15 cellular contexts compared by ENCODE assay signal in the genomic region with DNA sequence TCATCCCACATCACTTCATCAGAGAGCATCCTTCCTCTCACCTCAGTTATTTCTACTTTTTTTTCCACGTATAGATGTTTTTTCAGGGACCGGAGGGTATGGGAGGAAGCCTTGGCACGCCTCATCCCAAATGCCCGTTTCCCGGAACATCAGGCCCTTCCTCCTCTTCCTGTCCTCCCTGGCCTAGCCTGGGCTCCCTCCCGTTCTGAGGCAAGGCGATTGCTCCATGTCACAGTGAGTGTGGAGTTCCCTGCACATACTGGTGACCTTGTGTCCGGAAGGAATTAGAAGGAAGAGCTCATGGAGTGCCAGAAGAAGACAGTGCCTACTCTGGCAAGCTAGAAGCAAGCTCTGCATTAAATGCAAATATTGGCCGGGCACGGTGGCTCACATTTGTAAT. TPM values are rescaled to one million over a fixed set of nuclear protein-coding genes. Genes with fewer than 3 reads are reported as not detected.
DNase-seq lines count a peak whose midpoint lies in the region; ATAC-seq and TF ChIP-seq lines count a peak whose summit lies in the region.
"Had no signal": no experiment of that assay in that cellular context is flagged by ENCODE, and none has a peak within 500 bp of the region (broad histone marks: within the 10 kb centered on the region; RNA-seq: fewer than 3 reads in every experiment).

No MANE protein-coding gene starts in this region.

- no peak for ATAC-seq in activated CD8-positive, alpha-beta T cell treated with anti-CD3 and anti-CD28 coated beads, Interleukin-2, amount 10 ng/mL, durations not matched to agents 7 days and 5 days
- no peak for ATAC-seq in right cardiac atrium
- ATAC-seq: Panc1 had no signal

- H3K36me3 ChIP-seq in mammary epithelial cell (ENCODE audit: insufficient read depth, low read length) (no peaks in the 10 kb centered on the region), liver (ENCODE audit: control insufficient read depth in 4 of 4, insufficient read depth in 3 of 4, low read depth in 1 of 4, low read length in 3 of 4) (no peaks in the 10 kb centered on the region), vagina (no peaks in the 10 kb centered on the region)
- H3K36me3 ChIP-seq: thyroid gland had no signal

- peaks cover 37% of the 10 kb centered on the region for H3K79me2 ChIP-seq in mammary epithelial cell (ENCODE audit: insufficient read depth, low read length)

- CTCF ChIA-PET in MCF 10A (lab: Yijun Ruan, JAX) (interaction anchor here (0.6 to 1.1 kb wide), 4 partner anchors 8 to 123 kb away, joined by 3 to 5 read pairs (median 3); no protein-coding TSS in a partner anchor), mammary epithelial cell (lab: Charles Lee; ENCODE audit: low non-redundant PET) (no interaction called here), GM10248 (lab: Yijun Ruan, JAX) (interaction anchor here (1.4 kb wide), 1 partner anchor 10 kb away, joined by 5 read pairs; no protein-coding TSS in a partner anchor)
- CTCF ChIA-PET in activated CD8-positive, alpha-beta T cell treated with anti-CD3 and anti-CD28 coated beads, Interleukin-2, amount 10 ng/mL, durations not matched to agents 7 days and 5 days (lab: Charles Lee) = no interaction called here

- TF ChIP-seq POLR2A in vagina (IDR thresholded peaks at IDR 0.05) = no peak

- TF ChIP-seq RAD21 in liver (IDR thresholded peaks at IDR 0.05) = no peak

- H3K4me2 ChIP-seq in mammary epithelial cell (ENCODE audit: insufficient read depth, low read depth, low read length) = no peak overlapping the region

- peak overlapping the region; percentile 82 for H3K4me3 Mint-ChIP-seq in MCF 10A (ENCODE audit: unreplicated experiment)
- H3K4me3 Mint-ChIP-seq in activated CD8-positive, alpha-beta T cell treated with anti-CD3 and anti-CD28 coated beads, Interleukin-2, amount 10 ng/mL, durations not matched to agents 7 days and 5 days = peak overlapping the region; percentile 84

- intact Hi-C loops in MCF 10A (cut with micrococcal nuclease) = no loop called here
- intact Hi-C loops in mammary epithelial cell (cut with micrococcal nuclease) = no loop called here
- intact Hi-C loops in vagina (cut with DNase I) = no loop called here
- intact Hi-C loops in right cardiac atrium (cut with DNase I) = no loop called here

- in situ Hi-C loops in mammary epithelial cell (cut with MboI; ENCODE audit: low sequenced_read_pairs in 2 of 2) = no loop called here

- peaks cover 20% of the 10 kb centered on the region for H3K36me3 Mint-ChIP-seq in MCF 10A (ENCODE audit: insufficient read depth, unreplicated experiment)
- peaks cover 10% of the 10 kb centered on the region for H3K36me3 Mint-ChIP-seq in activated CD8-positive, alpha-beta T cell treated with anti-CD3 and anti-CD28 coated beads, Interleukin-2, amount 10 ng/mL, durations not matched to agents 7 days and 5 days (ENCODE audit: low read depth)
- H3K36me3 Mint-ChIP-seq: activated naive CD4-positive, alpha-beta T cell treated with anti-CD3 and anti-CD28 coated beads, Interleukin-2, amount 50 U/mL, for 24 hours had no signal

- H3K9me3 ChIP-seq in mammary epithelial cell (replicated peaks; ENCODE audit: insufficient read depth, low read length) (no peaks in the 10 kb centered on the region), liver (ENCODE audit: control insufficient read depth in 4 of 4, low read length in 3 of 4) (no peaks in the 10 kb centered on the region), vagina (no peaks in the 10 kb centered on the region), right cardiac atrium (ENCODE audit: control insufficient read depth, low read length) (no peaks in the 10 kb centered on the region)
- H3K9me3 ChIP-seq: thyroid gland had no signal

- H3K27ac Mint-ChIP-seq in MCF 10A (ENCODE audit: low read depth, unreplicated experiment) = peak overlapping the region; percentile 92
- peak overlapping the region; percentile 85 for H3K27ac Mint-ChIP-seq in activated CD8-positive, alpha-beta T cell treated with anti-CD3 and anti-CD28 coated beads, Interleukin-2, amount 10 ng/mL, durations not matched to agents 7 days and 5 days
- H3K27ac Mint-ChIP-seq: activated naive CD4-positive, alpha-beta T cell treated with anti-CD3 and anti-CD28 coated beads, Interleukin-2, amount 50 U/mL, for 24 hours had no signal

- 93% methylated on average over 4 of the region's 10 CpGs for WGBS in mammary epithelial cell (ENCODE audit: low coverage, missing lambda C conversion rate)
- 89% methylated on average over 10 of the region's 10 CpGs for WGBS in liver
- WGBS in right cardiac atrium = 78% methylated on average over 10 of the region's 10 CpGs

- H3K27ac ChIP-seq in mammary epithelial cell (ENCODE audit: insufficient read depth, low read depth, low read length) (no peak overlapping the region), liver (ENCODE audit: low read depth in 1 of 2, low read length in 2 of 2) (no peak overlapping the region), vagina (peak overlapping the region; percentile 96), right cardiac atrium (ENCODE audit: low read length) (no peak overlapping the region)

- no peak overlapping the region for H2AFZ ChIP-seq in mammary epithelial cell (ENCODE audit: low read depth, low read length)

- POLR2A ChIA-PET in MCF 10A (lab: Yijun Ruan, JAX) = no interaction called here
- POLR2A ChIA-PET in activated CD8-positive, alpha-beta T cell treated with anti-CD3 and anti-CD28 coated beads, Interleukin-2, amount 10 ng/mL, durations not matched to agents 7 days and 5 days (lab: Charles Lee) = no interaction called here
- POLR2A ChIA-PET in GM10248 (lab: Yijun Ruan, JAX) = no interaction called here

- BruUV-seq in MCF 10A (replicated peaks; lab: Mats Ljungman, UMichigan) (TSS peak; percentile 25), mammary epithelial cell (replicated peaks; lab: Mats Ljungman, UMichigan) (no TSS peak)

- H3K4me1 Mint-ChIP-seq in MCF 10A (ENCODE audit: insufficient read depth, unreplicated experiment) = peaks cover 6% of the 10 kb centered on the region
- peaks cover 25% of the 10 kb centered on the region for H3K4me1 Mint-ChIP-seq in activated CD8-positive, alpha-beta T cell treated with anti-CD3 and anti-CD28 coated beads, Interleukin-2, amount 10 ng/mL, durations not matched to agents 7 days and 5 days (ENCODE audit: low read depth)

- TF ChIP-seq CTCF in MCF 10A (IDR thresholded peaks at IDR 0.05; ENCODE audit: unreplicated experiment) = no peak
- TF ChIP-seq CTCF in mammary epithelial cell (conservative IDR thresholded peaks at IDR 0.05 in 1 of 2, IDR thresholded peaks at IDR 0.05 in 1 of 2; ENCODE audit: extremely low read depth in 1 of 2, insufficient read depth in 1 of 2, low read depth in 1 of 2, low read length in 2 of 2) = no peak
- TF ChIP-seq CTCF in liver (IDR thresholded peaks at IDR 0.05; ENCODE audit: low read depth, low read length, missing input control) = no peak
- no peak for TF ChIP-seq CTCF in vagina (IDR thresholded peaks at IDR 0.05)
- TF ChIP-seq CTCF in GM10248 (IDR thresholded peaks at IDR 0.05; ENCODE audit: control extremely low read depth, extremely low read depth, low read depth, missing control alignments) = no peak

- no peak overlapping the region for H3K9ac ChIP-seq in mammary epithelial cell (ENCODE audit: insufficient read depth, low read length)
- H3K9ac ChIP-seq in liver (ENCODE audit: low read depth in 1 of 2, low read length in 2 of 2) = no peak overlapping the region

- no peaks in the 10 kb centered on the region for H3K27me3 Mint-ChIP-seq in MCF 10A (ENCODE audit: insufficient read depth, unreplicated experiment)
- no peaks in the 10 kb centered on the region for H3K27me3 Mint-ChIP-seq in activated CD8-positive, alpha-beta T cell treated with anti-CD3 and anti-CD28 coated beads, Interleukin-2, amount 10 ng/mL, durations not matched to agents 7 days and 5 days (ENCODE audit: low read depth)
- H3K27me3 Mint-ChIP-seq: activated naive CD4-positive, alpha-beta T cell treated with anti-CD3 and anti-CD28 coated beads, Interleukin-2, amount 50 U/mL, for 24 hours had no signal

- H3K4me3 ChIP-seq in mammary epithelial cell (replicated peaks in 1 of 3; ENCODE audit: insufficient read depth in 1 of 3, low read depth in 2 of 3, low read length in 3 of 3) (no peak overlapping the region), liver (ENCODE audit: low read depth in 1 of 3, low read length in 3 of 3) (no peak overlapping the region), vagina (no peak overlapping the region), right cardiac atrium (ENCODE audit: low read length) (no peak overlapping the region)

- H3K9me3 Mint-ChIP-seq in MCF 10A (ENCODE audit: unreplicated experiment) = no peaks in the 10 kb centered on the region
- H3K9me3 Mint-ChIP-seq in activated CD8-positive, alpha-beta T cell treated with anti-CD3 and anti-CD28 coated beads, Interleukin-2, amount 10 ng/mL, durations not matched to agents 7 days and 5 days (ENCODE audit: insufficient read depth) = no peaks in the 10 kb centered on the region
- H3K9me3 Mint-ChIP-seq: activated naive CD4-positive, alpha-beta T cell treated with anti-CD3 and anti-CD28 coated beads, Interleukin-2, amount 50 U/mL, for 24 hours had no signal

- DNase-seq in MCF 10A (ENCODE audit: unreplicated experiment) (no peak), mammary epithelial cell (no peak), vagina (ENCODE audit: extremely low spot score in 2 of 2) (no peak), right cardiac atrium (no peak), GM10248 (ENCODE audit: extremely low spot score) (no peak), NAMALWA (ENCODE audit: low spot score) (no peak)
- no peak for DNase-seq in activated CD8-positive, alpha-beta T cell treated with anti-CD3 and anti-CD28 coated beads, Interleukin-2, amount 10 ng/mL, durations not matched to agents 7 days and 5 days
- DNase-seq: EL, hippocampal formation, NCI-H1436 treated with DMSO at 0.1 percent for 48 hours, NCI-H446 had no signal

- dilution Hi-C loops in mammary epithelial cell (cut with HindIII; ENCODE audit: low sequenced_read_pairs) = no loop called here

- H3K27me3 ChIP-seq in mammary epithelial cell (ENCODE audit: insufficient read depth, low read length) = no peaks in the 10 kb centered on the region
- no peaks in the 10 kb centered on the region for H3K27me3 ChIP-seq in liver (ENCODE audit: control insufficient read depth in 4 of 4, insufficient read depth in 4 of 4, low read length in 3 of 4)
- no peaks in the 10 kb centered on the region for H3K27me3 ChIP-seq in vagina
- H3K27me3 ChIP-seq in right cardiac atrium (ENCODE audit: control insufficient read depth, insufficient read depth) = no peaks in the 10 kb centered on the region
- H3K27me3 ChIP-seq: thyroid gland had no signal

- H4K20me1 ChIP-seq in mammary epithelial cell (ENCODE audit: insufficient read depth, low read length) = no peaks in the 10 kb centered on the region

- H3K4me1 ChIP-seq in mammary epithelial cell (ENCODE audit: insufficient read depth, low read length) (no peaks in the 10 kb centered on the region), liver (ENCODE audit: control insufficient read depth in 4 of 4, insufficient read depth in 4 of 4, low read length in 3 of 4) (peaks cover 0 to 10% (median 2%) of the 10 kb centered on the region in 4 donors), vagina (peaks cover 36% of the 10 kb centered on the region), right cardiac atrium (ENCODE audit: control insufficient read depth, insufficient read depth, low read length) (peaks cover 2% of the 10 kb centered on the region)

RNA-seq across cellular contexts. Expression of a gene that starts 1.1 kb away (rescaled TPM):
- total RNA-seq in MCF 10A (2022) (8.7 and 10.9 TPM in 2 replicates), mammary epithelial cell (10 to 100 TPM in 1 of 2 donors, 1 to 10 TPM in 1; 7.4 to 18.5 TPM), liver (1 to 10 TPM; 7.6 to 9.6 TPM), vagina (7.1 TPM), right cardiac atrium (1 to 10 TPM; 6.4 to 7.3 (median 7.0) TPM)
- polyA plus RNA-seq in mammary epithelial cell (4.3 TPM), liver (1 to 10 TPM; 3.2 to 3.3 TPM), right cardiac atrium (4.2 TPM)
- 3.7 TPM for polyA minus RNA-seq in mammary epithelial cell
- 1 to 10 TPM; 3.7 to 4.8 TPM for total RNA-seq in activated CD8-positive, alpha-beta T cell treated with anti-CD3 and anti-CD28 coated beads, Interleukin-2, amount 10 ng/mL, durations not matched to agents 7 days and 5 days

RNA-seq across cellular contexts. Expression of a gene that starts 18.7 kb away (rescaled TPM):
- total RNA-seq in MCF 10A (2022) = not detected in 2 replicates
- total RNA-seq in mammary epithelial cell = 10 to 100 TPM in 1 of 2 donors, 1 to 10 TPM in 1; 9.8 to 12.0 TPM
- polyA plus RNA-seq in mammary epithelial cell = 24.4 TPM
- polyA minus RNA-seq in mammary epithelial cell = 44.7 TPM
- 1 to 10 TPM; 9.8 to 9.9 TPM for total RNA-seq in activated CD8-positive, alpha-beta T cell treated with anti-CD3 and anti-CD28 coated beads, Interleukin-2, amount 10 ng/mL, durations not matched to agents 7 days and 5 days
- total RNA-seq in liver = 10 to 100 TPM; 20.7 to 30.5 TPM
- polyA plus RNA-seq in liver = 10 to 100 TPM; 18.6 to 26.9 TPM
- 6.1 TPM for total RNA-seq in vagina
- total RNA-seq in right cardiac atrium = 1 to 10 TPM; 2.9 to 8.4 (median 6.1) TPM
- 3.8 TPM for polyA plus RNA-seq in right cardiac atrium

RNA-seq across cellular contexts. Expression of a gene that starts 37.1 kb away (rescaled TPM):
- total RNA-seq in MCF 10A (2022) (72.1 and 78.7 TPM in 2 replicates), mammary epithelial cell (10 to 100 TPM; 34.7 to 71.2 TPM), liver (10 to 100 TPM; 11.1 to 15.5 TPM), vagina (28.0 TPM), right cardiac atrium (10 to 100 TPM; 35.2 to 47.4 (median 41.0) TPM)
- polyA plus RNA-seq in mammary epithelial cell (93.0 TPM), liver (10 to 100 TPM; 32.5 to 37.9 TPM), right cardiac atrium (54.9 TPM)
- polyA minus RNA-seq in mammary epithelial cell = 70.5 TPM
- 10 to 100 TPM; 47.9 to 52.8 TPM for total RNA-seq in activated CD8-positive, alpha-beta T cell treated with anti-CD3 and anti-CD28 coated beads, Interleukin-2, amount 10 ng/mL, durations not matched to agents 7 days and 5 days

RNA-seq across cellular contexts. Expression of a gene that starts 57.5 kb away (rescaled TPM):
- not detected in 2 replicates for total RNA-seq in MCF 10A (2022)
- 10 to 100 TPM in 1 of 2 donors, not detected in 1; 35.3 TPM for total RNA-seq in mammary epithelial cell
- polyA plus RNA-seq in mammary epithelial cell = 0.03 TPM
- polyA minus RNA-seq in mammary epithelial cell = not detected
- not detected for total RNA-seq in activated CD8-positive, alpha-beta T cell treated with anti-CD3 and anti-CD28 coated beads, Interleukin-2, amount 10 ng/mL, durations not matched to agents 7 days and 5 days
- 1 to 10 TPM in 1 of 2 donors, under 1 TPM in 1; 0.09 to 5.9 TPM for total RNA-seq in liver
- 1 to 10 TPM in 1 of 2 donors, under 1 TPM in 1; 0.29 to 4.1 TPM for polyA plus RNA-seq in liver
- 276 TPM for total RNA-seq in vagina
- total RNA-seq in right cardiac atrium = 100 to 1,000 TPM; 150 to 246 (median 173) TPM
- polyA plus RNA-seq in right cardiac atrium = 298 TPM

Comparison
In these comparisons a context has a peak if more than half of its experiments do, and no peak if none do; other contexts are left out.
1. CTCF ChIA-PET loops: an anchor here in MCF 10A (0.6 to 1.1 kb wide) and GM10248 (1.4 kb wide); none called in mammary epithelial cell and activated CD8-positive, alpha-beta T cell treated with anti-CD3 and anti-CD28 coated beads, Interleukin-2, amount 10 ng/mL, durations not matched to agents 7 days and 5 days.